ENCODE assay signal across 21 cellular contexts in genomic region chr7:103626776-103627175, GRCh38.
"Had no signal": no experiment of that assay in that cellular context is flagged by ENCODE, and none has a peak within 500 bp of the region (broad histone marks: within the 10 kb centered on the region; RNA-seq: fewer than 3 reads in every experiment).

No MANE protein-coding gene starts in this region.

- H3K27me3 Mint-ChIP-seq: stimulated activated memory B cell treated with anti-CD40 and anti-IgM and Interleukin-4, amounts not matched to agents 10 μg/mL and 1 μg/mL and 100 μg/mL, for 72 hours had no signal

- H3K4me3 ChIP-seq: esophagus squamous epithelium, heart left ventricle, mucosa of descending colon, psoas muscle, spleen, testis, tibial nerve, upper lobe of right lung had no signal

- H3K27me3 ChIP-seq: esophagus squamous epithelium, heart left ventricle, neutrophil, testis, tibial nerve, upper lobe of right lung had no signal

- H3K27ac Mint-ChIP-seq: dendritic cell treated with granulocyte-macrophage colony-stimulating factor and Interleukin-4, amounts not matched to agents 40 ng/mL and 50 ng/mL, for 4 days; naive thymus-derived CD8-positive, alpha-beta T cell; stimulated activated memory B cell treated with anti-CD40 and anti-IgM and Interleukin-4, amounts not matched to agents 10 μg/mL and 1 μg/mL and 100 μg/mL, for 72 hours; stimulated activated naive CD8-positive, alpha-beta T cell treated with anti-CD3 and anti-CD28 coated beads, Interleukin-15, Interleukin-2, amounts not matched to agents 100 ng/mL and 50 ng/mL, for 24 hours had no signal

- H3K4me1 ChIP-seq: esophagus squamous epithelium, heart left ventricle, psoas muscle, spleen, testis, tibial nerve, upper lobe of right lung had no signal

- H3K4me1 Mint-ChIP-seq: naive thymus-derived CD8-positive, alpha-beta T cell; stimulated activated memory B cell treated with anti-CD40 and anti-IgM and Interleukin-4, amounts not matched to agents 10 μg/mL and 1 μg/mL and 100 μg/mL, for 72 hours had no signal

- ATAC-seq: heart left ventricle; left lobe of liver; mucosa of descending colon; naive thymus-derived CD8-positive, alpha-beta T cell; psoas muscle; sciatic nerve; stimulated activated memory B cell treated with anti-CD40 and anti-IgM and Interleukin-4, amounts not matched to agents 10 μg/mL and 1 μg/mL and 100 μg/mL, for 72 hours; upper lobe of right lung had no signal

- H3K9me3 Mint-ChIP-seq: dendritic cell treated with granulocyte-macrophage colony-stimulating factor and Interleukin-4, amounts not matched to agents 40 ng/mL and 50 ng/mL, for 4 days; stimulated activated memory B cell treated with anti-CD40 and anti-IgM and Interleukin-4, amounts not matched to agents 10 μg/mL and 1 μg/mL and 100 μg/mL, for 72 hours; stimulated activated naive CD8-positive, alpha-beta T cell treated with anti-CD3 and anti-CD28 coated beads, Interleukin-15, Interleukin-2, amounts not matched to agents 100 ng/mL and 50 ng/mL, for 24 hours had no signal

- H3K27ac ChIP-seq: esophagus squamous epithelium, heart left ventricle, neutrophil, psoas muscle, spleen, testis, tibial nerve, upper lobe of right lung had no signal

- H3K9me3 ChIP-seq: esophagus squamous epithelium, heart left ventricle, mucosa of descending colon, neutrophil, psoas muscle, spleen, testis, tibial nerve, upper lobe of right lung had no signal

- DNase-seq: esophagus squamous epithelium; heart left ventricle; hypothalamus; islet precursor cell; mammary epithelial cell; mucosa of descending colon; naive thymus-derived CD8-positive, alpha-beta T cell; psoas muscle; spleen; stimulated activated CD4-positive, alpha-beta T cell treated with anti-CD3 and anti-CD28 coated beads, Interleukin-15, amount 100 ng/mL, for 24 hours; stimulated activated CD4-positive, alpha-beta T cell treated with anti-CD3 and anti-CD28 coated beads, Interleukin-1b, Interleukin-23, amount 100 ng/mL, for 48 hours; stimulated activated CD4-positive, alpha-beta T cell treated with anti-CD3 and anti-CD28 coated beads, Interleukin-4, amount 100 ng/mL, for 24 hours; testis; upper lobe of right lung had no signal

- H3K36me3 Mint-ChIP-seq: naive thymus-derived CD8-positive, alpha-beta T cell; stimulated activated memory B cell treated with anti-CD40 and anti-IgM and Interleukin-4, amounts not matched to agents 10 μg/mL and 1 μg/mL and 100 μg/mL, for 72 hours had no signal

- H3K36me3 ChIP-seq: esophagus squamous epithelium, heart left ventricle, neutrophil, spleen, tibial nerve, upper lobe of right lung had no signal

- H3K4me3 Mint-ChIP-seq: dendritic cell treated with granulocyte-macrophage colony-stimulating factor and Interleukin-4, amounts not matched to agents 40 ng/mL and 50 ng/mL, for 4 days; naive thymus-derived CD8-positive, alpha-beta T cell; stimulated activated memory B cell treated with anti-CD40 and anti-IgM and Interleukin-4, amounts not matched to agents 10 μg/mL and 1 μg/mL and 100 μg/mL, for 72 hours; stimulated activated naive CD8-positive, alpha-beta T cell treated with anti-CD3 and anti-CD28 coated beads, Interleukin-15, Interleukin-2, amounts not matched to agents 100 ng/mL and 50 ng/mL, for 24 hours had no signal
